17 cellular contexts compared by ENCODE assay signal in genomic region chr11:47233051-47233450, GRCh38. TPM values are rescaled to one million over a fixed set of nuclear protein-coding genes. Genes with fewer than 3 reads are reported as not detected.
"Had no signal": no experiment of that assay in that cellular context is flagged by ENCODE, and none has a peak within 500 bp of the region (broad histone marks: within the 10 kb centered on the region; RNA-seq: fewer than 3 reads in every experiment).

No MANE protein-coding gene starts in this region.

- H3K4me1 ChIP-seq: prostate gland had no signal

- H3K27me3 Mint-ChIP-seq: activated B cell treated with CpG ODN at 0.5 μM for 24 hours; activated CD4-positive, alpha-beta T cell treated with anti-CD3 and anti-CD28 coated beads, Interleukin-2, amount 10 ng/mL, durations not matched to agents 24 days and 14 days; activated naive CD4-positive, alpha-beta T cell treated with anti-CD3 and anti-CD28 coated beads, Interleukin-2, amount 10 ng/mL, durations not matched to agents 7 days and 5 days; type B pancreatic cell had no signal

- DNase-seq: activated B cell treated with CpG ODN at 0.5 μM for 24 hours; activated CD4-positive, alpha-beta T cell treated with anti-CD3 and anti-CD28 coated beads, Interleukin-2, amount 10 ng/mL, durations not matched to agents 24 days and 14 days; activated naive CD4-positive, alpha-beta T cell treated with anti-CD3 and anti-CD28 coated beads, Interleukin-2, amount 10 ng/mL, durations not matched to agents 7 days and 5 days; dorsolateral prefrontal cortex; endodermal cell; head of caudate nucleus; right cardiac atrium; stimulated activated naive CD8-positive, alpha-beta T cell treated with anti-CD3 and anti-CD28 coated beads, Interleukin-15, Interleukin-2, amounts not matched to agents 100 U/mL and 50 U/mL, for 24 hours; SW 1271 had no signal

- H3K9me3 ChIP-seq: prostate gland, suprapubic skin had no signal

- H3K4me1 Mint-ChIP-seq: endodermal cell had no signal

- H3K27me3 ChIP-seq: dorsolateral prefrontal cortex, suprapubic skin had no signal

- H3K4me3 Mint-ChIP-seq: activated B cell treated with CpG ODN at 0.5 μM for 24 hours; activated CD4-positive, alpha-beta T cell treated with anti-CD3 and anti-CD28 coated beads, Interleukin-2, amount 10 ng/mL, durations not matched to agents 24 days and 14 days; activated naive CD4-positive, alpha-beta T cell treated with anti-CD3 and anti-CD28 coated beads, Interleukin-2, amount 10 ng/mL, durations not matched to agents 7 days and 5 days; endodermal cell; mesothelial cell of epicardium; T-helper 2 cell treated with Interferon-gamma antibody and Interleukin-4, amounts not matched to agents 5 μg/mL and 100 μg/mL, for 36 hours; type B pancreatic cell had no signal

- ATAC-seq: right cardiac atrium; stimulated activated naive CD8-positive, alpha-beta T cell treated with anti-CD3 and anti-CD28 coated beads, Interleukin-15, Interleukin-2, amounts not matched to agents 100 U/mL and 50 U/mL, for 24 hours had no signal

- H3K4me3 ChIP-seq: dorsolateral prefrontal cortex, lung, prostate gland, suprapubic skin had no signal

- H3K27ac ChIP-seq: suprapubic skin had no signal

- H3K27ac Mint-ChIP-seq: activated B cell treated with CpG ODN at 0.5 μM for 24 hours, endodermal cell, mesothelial cell of epicardium, type B pancreatic cell had no signal

- H3K9me3 Mint-ChIP-seq: activated B cell treated with CpG ODN at 0.5 μM for 24 hours; activated CD4-positive, alpha-beta T cell treated with anti-CD3 and anti-CD28 coated beads, Interleukin-2, amount 10 ng/mL, durations not matched to agents 24 days and 14 days; activated naive CD4-positive, alpha-beta T cell treated with anti-CD3 and anti-CD28 coated beads, Interleukin-2, amount 10 ng/mL, durations not matched to agents 7 days and 5 days; activated T-helper 2 cell treated with anti-CD3 and anti-CD28 coated beads, Interferon-gamma antibody, Interleukin-2, Interleukin-4, amounts not matched to agents 10 μg/mL and 5 μg/mL and 100 μg/mL, durations not matched to agents 14 hours and 24 hours and 36 hours; endodermal cell; mesothelial cell of epicardium; T-helper 2 cell treated with Interferon-gamma antibody and Interleukin-4, amounts not matched to agents 5 μg/mL and 100 μg/mL, for 36 hours; type B pancreatic cell had no signal

- H3K36me3 ChIP-seq: prostate gland had no signal

RNA-seq across cellular contexts. Expression of gene PACSIN3, which starts 46.8 kb away (rescaled TPM):
- polyA plus RNA-seq: neural cell had no signal
